ENCODE assay signal across 12 cellular contexts in genomic region chr17:81340606-81341346, GRCh38. TPM values are rescaled to one million over a fixed set of nuclear protein-coding genes. Genes with fewer than 3 reads are reported as not detected.
DNase-seq lines count a peak whose midpoint lies in the region; ATAC-seq and TF ChIP-seq lines count a peak whose summit lies in the region.
"Had no signal": no experiment of that assay in that cellular context is flagged by ENCODE, and none has a peak within 500 bp of the region (broad histone marks: within the 10 kb centered on the region; RNA-seq: fewer than 3 reads in every experiment).

No MANE protein-coding gene starts in this region.

- H2AFZ ChIP-seq in ACC112 (ENCODE audit: low read length, unreplicated experiment) (no peak overlapping the region), neuron (ENCODE audit: low read depth, low read length) (no peak overlapping the region)

- no peaks in the 10 kb centered on the region for H3K9me3 Mint-ChIP-seq in activated naive CD8-positive, alpha-beta T cell treated with anti-CD3 and anti-CD28 coated beads for 36 hours
- H3K9me3 Mint-ChIP-seq: activated naive CD4-positive, alpha-beta T cell treated with anti-CD3 and anti-CD28 coated beads, Interleukin-2, amount 50 U/mL, for 24 hours; stimulated activated naive CD8-positive, alpha-beta T cell treated with anti-CD3 and anti-CD28 coated beads, Interleukin-15, amount 100 ng/mL, for 72 hours had no signal

- H3K27ac ChIP-seq in ACC112 (ENCODE audit: low read depth, low read length) (peak overlapping the region; percentile 90), SK-N-MC (peak overlapping the region; percentile 97; the same call in 1 of the 2 replicates)

- peak overlapping the region; percentile 98 for H3K9ac ChIP-seq in SK-N-MC (ENCODE audit: insufficient read length)

- H3K36me3 ChIP-seq in ACC112 (ENCODE audit: insufficient read depth, low read length) (no peaks in the 10 kb centered on the region), SK-N-MC (ENCODE audit: insufficient read depth, low read length) (peaks cover 3% of the 10 kb centered on the region; the same call in 1 of the 2 replicates), neuron (ENCODE audit: insufficient read depth, low read length) (no peaks in the 10 kb centered on the region)

- peaks cover 69% of the 10 kb centered on the region for H3K27me3 Mint-ChIP-seq in activated naive CD8-positive, alpha-beta T cell treated with anti-CD3 and anti-CD28 coated beads for 36 hours

- H3K4me1 ChIP-seq in ACC112 (ENCODE audit: control insufficient read depth, insufficient read depth, low read length, unreplicated experiment) (peaks cover 3% of the 10 kb centered on the region), neuron (ENCODE audit: insufficient read depth, low read length) (peaks cover 44% of the 10 kb centered on the region)

- no peak for DNase-seq in SK-N-MC (ENCODE audit: low read depth, low spot score)
- DNase-seq in fibroblast of pulmonary artery (ENCODE audit: low read depth) = peak; percentile 55
- no peak for DNase-seq in activated naive CD8-positive, alpha-beta T cell treated with anti-CD3 and anti-CD28 coated beads for 36 hours
- no peak for DNase-seq in KG1 (lab: John Stamatoyannopoulos, UW)
- DNase-seq in midbrain (lab: John Stamatoyannopoulos, UW) = no peak
- DNase-seq: naive B cell; SHP77 treated with DMSO at 0.1 percent for 48 hours; stimulated activated naive CD8-positive, alpha-beta T cell treated with anti-CD3 and anti-CD28 coated beads, Interleukin-15, amount 100 ng/mL, for 72 hours had no signal

- peaks cover 62% of the 10 kb centered on the region for H3K79me2 ChIP-seq in ACC112 (ENCODE audit: control insufficient read depth, insufficient read depth, low read length, unreplicated experiment)

- H3K9me3 ChIP-seq in SK-N-MC (ENCODE audit: low read depth, low read length) (no peaks in the 10 kb centered on the region), neuron (ENCODE audit: low read length) (no peaks in the 10 kb centered on the region)

- no peaks in the 10 kb centered on the region for H3K36me3 Mint-ChIP-seq in activated naive CD8-positive, alpha-beta T cell treated with anti-CD3 and anti-CD28 coated beads for 36 hours
- H3K36me3 Mint-ChIP-seq: activated naive CD4-positive, alpha-beta T cell treated with anti-CD3 and anti-CD28 coated beads, Interleukin-2, amount 50 U/mL, for 24 hours had no signal

- TF ChIP-seq CTCF in fibroblast of pulmonary artery (IDR thresholded peaks at IDR 0.05; ENCODE audit: low read length, missing control alignments) = no peak

- no peak overlapping the region for H3K27ac Mint-ChIP-seq in activated naive CD8-positive, alpha-beta T cell treated with anti-CD3 and anti-CD28 coated beads for 36 hours
- H3K27ac Mint-ChIP-seq: stimulated activated naive CD8-positive, alpha-beta T cell treated with anti-CD3 and anti-CD28 coated beads, Interleukin-15, amount 100 ng/mL, for 72 hours had no signal

- H3K4me3 ChIP-seq in ACC112 (ENCODE audit: low read depth, low read length) (peak overlapping the region; percentile 99), SK-N-MC (peak overlapping the region; percentile 99), fibroblast of pulmonary artery (replicated peaks; ENCODE audit: low read depth, low read length) (peak overlapping the region; percentile 97), neuron (ENCODE audit: low read length) (peak overlapping the region; percentile 99)

- peaks cover 14% of the 10 kb centered on the region for H3K4me1 Mint-ChIP-seq in activated naive CD8-positive, alpha-beta T cell treated with anti-CD3 and anti-CD28 coated beads for 36 hours

- H3K27me3 ChIP-seq in ACC112 (ENCODE audit: insufficient read depth, low read length) (no peaks in the 10 kb centered on the region), neuron (ENCODE audit: insufficient read depth, low read length) (no peaks in the 10 kb centered on the region)

- no peak overlapping the region for H3K4me3 Mint-ChIP-seq in activated naive CD8-positive, alpha-beta T cell treated with anti-CD3 and anti-CD28 coated beads for 36 hours
- H3K4me3 Mint-ChIP-seq: activated naive CD4-positive, alpha-beta T cell treated with anti-CD3 and anti-CD28 coated beads, Interleukin-2, amount 50 U/mL, for 24 hours; stimulated activated naive CD8-positive, alpha-beta T cell treated with anti-CD3 and anti-CD28 coated beads, Interleukin-15, amount 100 ng/mL, for 72 hours had no signal

- no peak for ATAC-seq in esophagus mucosa
- ATAC-seq: stimulated activated naive CD8-positive, alpha-beta T cell treated with anti-CD3 and anti-CD28 coated beads, Interleukin-15, amount 100 ng/mL, for 72 hours had no signal

RNA-seq across cellular contexts. Expression of gene SLC38A10, which starts 45.7 kb away (rescaled TPM):
- 10 to 100 TPM; 35.7 to 38.7 TPM for total RNA-seq in activated naive CD8-positive, alpha-beta T cell treated with anti-CD3 and anti-CD28 coated beads for 36 hours
- 24.6 TPM for total RNA-seq in esophagus mucosa

RNA-seq across cellular contexts. Expression of gene BAHCC1, which starts 54.5 kb away (rescaled TPM):
- under 1 TPM; 0.08 to 0.25 TPM for total RNA-seq in activated naive CD8-positive, alpha-beta T cell treated with anti-CD3 and anti-CD28 coated beads for 36 hours
- 4.2 TPM for total RNA-seq in esophagus mucosa
